Comparison of ENCODE assay signal across 12 cellular contexts in genomic region chr17:5557990-5558389, GRCh38.
"Had no signal": no experiment of that assay in that cellular context is flagged by ENCODE, and none has a peak within 500 bp of the region (broad histone marks: within the 10 kb centered on the region; RNA-seq: fewer than 3 reads in every experiment).

No MANE protein-coding gene starts in this region.

- H3K27me3 Mint-ChIP-seq: activated B cell treated with CpG ODN at 0.5 μM for 24 hours; activated CD4-positive, alpha-beta T cell treated with anti-CD3 and anti-CD28 coated beads, Interleukin-2, amount 10 ng/mL, durations not matched to agents 7 days and 5 days; activated T-cell treated with anti-CD3 and anti-CD28 coated beads, Interleukin-2, amount 50 U/mL, for 24 hours; naive B cell had no signal

- H3K27ac ChIP-seq: hepatocyte, SK-N-MC, tibial artery had no signal

- H3K4me3 Mint-ChIP-seq: activated B cell treated with CpG ODN at 0.5 μM for 24 hours; activated CD4-positive, alpha-beta T cell treated with anti-CD3 and anti-CD28 coated beads, Interleukin-2, amount 10 ng/mL, durations not matched to agents 7 days and 5 days; activated T-cell treated with anti-CD3 and anti-CD28 coated beads, Interleukin-2, amount 50 U/mL, for 24 hours; naive B cell had no signal

- H3K4me1 Mint-ChIP-seq: activated B cell treated with CpG ODN at 0.5 μM for 24 hours had no signal

- H3K9me3 Mint-ChIP-seq: activated B cell treated with CpG ODN at 0.5 μM for 24 hours; activated CD4-positive, alpha-beta T cell treated with anti-CD3 and anti-CD28 coated beads, Interleukin-2, amount 10 ng/mL, durations not matched to agents 7 days and 5 days; activated T-cell treated with anti-CD3 and anti-CD28 coated beads, Interleukin-2, amount 50 U/mL, for 24 hours; naive B cell had no signal

- H3K4me3 ChIP-seq: hepatocyte, SK-N-MC, tibial artery had no signal

- DNase-seq: activated B cell treated with CpG ODN at 0.5 μM for 24 hours; activated CD4-positive, alpha-beta T cell treated with anti-CD3 and anti-CD28 coated beads, Interleukin-2, amount 10 ng/mL, durations not matched to agents 7 days and 5 days; activated gamma-delta T cell treated with Interleukin-2 at 50 U/mL for 16 hours; activated T-cell treated with anti-CD3 and anti-CD28 coated beads, Interleukin-2, amount 50 U/mL, for 24 hours; effector CD8-positive, alpha-beta T cell; midbrain; naive B cell; posterior cingulate gyrus; small intestine; tibial artery had no signal

- H3K27ac Mint-ChIP-seq: activated B cell treated with CpG ODN at 0.5 μM for 24 hours; activated CD4-positive, alpha-beta T cell treated with anti-CD3 and anti-CD28 coated beads, Interleukin-2, amount 10 ng/mL, durations not matched to agents 7 days and 5 days; activated T-cell treated with anti-CD3 and anti-CD28 coated beads, Interleukin-2, amount 50 U/mL, for 24 hours had no signal
